In genomic region chr11:1433568-1433967, GRCh38 we compare ENCODE assay signal across 9 cellular contexts. TPM values are rescaled to one million over a fixed set of nuclear protein-coding genes. Genes with fewer than 3 reads are reported as not detected.
"Had no signal": no experiment of that assay in that cellular context is flagged by ENCODE, and none has a peak within 500 bp of the region (broad histone marks: within the 10 kb centered on the region; RNA-seq: fewer than 3 reads in every experiment).

No MANE protein-coding gene starts in this region.

- H2AFZ ChIP-seq: GM23248 had no signal

- H3K36me3 ChIP-seq: HAP-1 had no signal

- H3K27ac ChIP-seq: GM23248 had no signal

- ATAC-seq: HCT116, K562 had no signal

- H3K9me3 ChIP-seq: HAP-1 had no signal

- DNase-seq: GM23248, GOT3, H7, HFFc6, IMR-90, KG1 had no signal

- H3K27ac Mint-ChIP-seq: HFFc6 had no signal

- H3K4me1 ChIP-seq: HAP-1 had no signal

- H3K4me3 Mint-ChIP-seq: HFFc6 had no signal

- H3K4me3 ChIP-seq: GM23248, HAP-1, K562 had no signal

RNA-seq across cellular contexts. Expression of gene BRSK2, which starts 43.8 kb away (rescaled TPM):
- polyA plus RNA-seq: GM23248 had no signal
